12 cellular contexts compared by ENCODE assay signal in genomic region chr9:33814816-33815215, GRCh38. TPM values are rescaled to one million over a fixed set of nuclear protein-coding genes. Genes with fewer than 3 reads are reported as not detected.
A peak's percentile ranks its signal among the peaks of the same experiment; 100 is the strongest.
DNase-seq lines count a peak whose midpoint lies in the region; ATAC-seq and TF ChIP-seq lines count a peak whose summit lies in the region.
"Had no signal": no experiment of that assay in that cellular context is flagged by ENCODE, and none has a peak within 500 bp of the region (broad histone marks: within the 10 kb centered on the region; RNA-seq: fewer than 3 reads in every experiment).

No MANE protein-coding gene starts in this region.

- no peak overlapping the region for H3K4me3 ChIP-seq in tibial artery
- H3K4me3 ChIP-seq: mucosa of descending colon had no signal

- peaks cover 7% of the 10 kb centered on the region for H3K36me3 Mint-ChIP-seq in activated CD4-positive, alpha-beta memory T cell treated with anti-CD3 and anti-CD28 coated beads, Interleukin-2, amount 10 ng/mL, durations not matched to agents 7 days and 5 days (ENCODE audit: low read depth)
- H3K36me3 Mint-ChIP-seq in activated CD4-positive, alpha-beta memory T cell treated with anti-CD3 and anti-CD28 coated beads for 36 hours: peaks cover 4% of the 10 kb centered on the region
- no peaks in the 10 kb centered on the region for H3K36me3 Mint-ChIP-seq in T-helper 17 cell (ENCODE audit: low read depth)

- POLR2A ChIA-PET in activated CD4-positive, alpha-beta memory T cell treated with anti-CD3 and anti-CD28 coated beads, Interleukin-2, amount 10 ng/mL, durations not matched to agents 7 days and 5 days (lab: Charles Lee): interaction anchor here (1.4 kb wide), 1 partner anchor 234 kb away, joined by 12 read pairs; the partner anchor contains the start of gene UBAP2
- POLR2A ChIA-PET in activated CD4-positive, alpha-beta memory T cell treated with anti-CD3 and anti-CD28 coated beads for 36 hours (lab: Charles Lee): interaction anchor here (0.7 kb wide), 1 partner anchor 37 kb away, joined by 3 read pairs; no protein-coding TSS in a partner anchor

- H3K4me3 Mint-ChIP-seq in activated CD4-positive, alpha-beta memory T cell treated with anti-CD3 and anti-CD28 coated beads, Interleukin-2, amount 10 ng/mL, durations not matched to agents 7 days and 5 days: no peak overlapping the region
- no peak overlapping the region for H3K4me3 Mint-ChIP-seq in activated CD4-positive, alpha-beta memory T cell treated with anti-CD3 and anti-CD28 coated beads for 36 hours
- H3K4me3 Mint-ChIP-seq in T-helper 17 cell: peak overlapping the region; percentile 50

- DNase-seq in activated CD4-positive, alpha-beta memory T cell treated with anti-CD3 and anti-CD28 coated beads, Interleukin-2, amount 10 ng/mL, durations not matched to agents 7 days and 5 days: no peak
- no peak for DNase-seq in activated CD4-positive, alpha-beta memory T cell treated with anti-CD3 and anti-CD28 coated beads for 36 hours
- no peak for DNase-seq in T-helper 17 cell
- peak; percentile 26 for DNase-seq in kidney tubule cell (ENCODE audit: low spot score)
- DNase-seq in tibial artery: no peak
- no peak for DNase-seq in NK-92 (lab: John Stamatoyannopoulos, UW; ENCODE audit: unreplicated experiment)
- DNase-seq: AML-193, MM.1S had no signal

- peak overlapping the region; percentile 40 for H3K27ac Mint-ChIP-seq in activated CD4-positive, alpha-beta memory T cell treated with anti-CD3 and anti-CD28 coated beads, Interleukin-2, amount 10 ng/mL, durations not matched to agents 7 days and 5 days
- no peak overlapping the region for H3K27ac Mint-ChIP-seq in activated CD4-positive, alpha-beta memory T cell treated with anti-CD3 and anti-CD28 coated beads for 36 hours
- H3K27ac Mint-ChIP-seq in T-helper 17 cell: peak overlapping the region; percentile 93

- H3K4me1 Mint-ChIP-seq in activated CD4-positive, alpha-beta memory T cell treated with anti-CD3 and anti-CD28 coated beads, Interleukin-2, amount 10 ng/mL, durations not matched to agents 7 days and 5 days: peaks cover 47% of the 10 kb centered on the region
- peaks cover 35% of the 10 kb centered on the region for H3K4me1 Mint-ChIP-seq in activated CD4-positive, alpha-beta memory T cell treated with anti-CD3 and anti-CD28 coated beads for 36 hours (ENCODE audit: low read depth)
- H3K4me1 Mint-ChIP-seq in T-helper 17 cell: peaks cover 35% of the 10 kb centered on the region

- no peaks in the 10 kb centered on the region for H3K36me3 ChIP-seq in tibial artery

- H3K9me3 Mint-ChIP-seq in activated CD4-positive, alpha-beta memory T cell treated with anti-CD3 and anti-CD28 coated beads, Interleukin-2, amount 10 ng/mL, durations not matched to agents 7 days and 5 days: no peaks in the 10 kb centered on the region
- H3K9me3 Mint-ChIP-seq in activated CD4-positive, alpha-beta memory T cell treated with anti-CD3 and anti-CD28 coated beads for 36 hours: no peaks in the 10 kb centered on the region

- TF ChIP-seq CTCF in tibial artery (IDR thresholded peaks at IDR 0.05): no peak

- H3K27me3 Mint-ChIP-seq in activated CD4-positive, alpha-beta memory T cell treated with anti-CD3 and anti-CD28 coated beads, Interleukin-2, amount 10 ng/mL, durations not matched to agents 7 days and 5 days: peaks cover 19% of the 10 kb centered on the region
- H3K27me3 Mint-ChIP-seq in activated CD4-positive, alpha-beta memory T cell treated with anti-CD3 and anti-CD28 coated beads for 36 hours: no peaks in the 10 kb centered on the region
- peaks cover 5% of the 10 kb centered on the region for H3K27me3 Mint-ChIP-seq in T-helper 17 cell

- ATAC-seq in T-helper 17 cell (no peak), GM21360 (IDR thresholded peaks at IDR 0.05; ENCODE audit: unreplicated experiment) (no peak), HG03108 (IDR thresholded peaks at IDR 0.05; ENCODE audit: unreplicated experiment) (no peak)
- ATAC-seq: mucosa of descending colon had no signal

- CTCF ChIA-PET in activated CD4-positive, alpha-beta memory T cell treated with anti-CD3 and anti-CD28 coated beads, Interleukin-2, amount 10 ng/mL, durations not matched to agents 7 days and 5 days (lab: Charles Lee): interaction anchor here (0.7 to 4.5 kb wide), 10 partner anchors 22 to 503 kb away, joined by 3 to 43 read pairs (median 6); no protein-coding TSS in a partner anchor
- CTCF ChIA-PET in activated CD4-positive, alpha-beta memory T cell treated with anti-CD3 and anti-CD28 coated beads for 36 hours (lab: Charles Lee): interaction anchor here (1.0 to 6.5 kb wide), 13 partner anchors 10 to 565 kb away, joined by 3 to 97 read pairs (median 11); no protein-coding TSS in a partner anchor

- intact Hi-C loops in activated CD4-positive, alpha-beta memory T cell treated with anti-CD3 and anti-CD28 coated beads for 36 hours (cut with micrococcal nuclease): loop anchor here (2.0 to 5.0 kb wide), 4 partner anchors 107 to 648 kb away; partner anchors contain the start of genes B4GALT1 and DCAF12
- intact Hi-C loops in tibial artery (cut with DNase I; ENCODE audit: low total_unique reads): loop anchor here (5.0 kb wide), 2 partner anchors 37 to 232 kb away; partner anchors contain the start of gene UBAP2

- H3K9me3 ChIP-seq in T-helper 17 cell (ENCODE audit: control insufficient read depth, low read length, poor library complexity, severe bottlenecking) (no peaks in the 10 kb centered on the region), tibial artery (no peaks in the 10 kb centered on the region)
- H3K9me3 ChIP-seq: mucosa of descending colon had no signal

- peaks cover 0 to 30% (median 14%) of the 10 kb centered on the region in 4 donors for H3K4me1 ChIP-seq in tibial artery

- no peaks in the 10 kb centered on the region for H3K27me3 ChIP-seq in tibial artery

- peak overlapping the region; percentile 29 to 93 for H3K27ac ChIP-seq in tibial artery

RNA-seq across cellular contexts. Expression of gene UBE2R2, which starts 2.1 kb away (rescaled TPM):
- total RNA-seq in activated CD4-positive, alpha-beta memory T cell treated with anti-CD3 and anti-CD28 coated beads, Interleukin-2, amount 10 ng/mL, durations not matched to agents 7 days and 5 days: 10 to 100 TPM; 35.8 to 37.7 TPM
- total RNA-seq in activated CD4-positive, alpha-beta memory T cell treated with anti-CD3 and anti-CD28 coated beads for 36 hours: 10 to 100 TPM; 42.3 to 43.9 TPM
- total RNA-seq in T-helper 17 cell: 10 to 100 TPM; 26.2 to 27.4 TPM

RNA-seq across cellular contexts. Expression of gene PRSS3, which starts 19.5 kb away (rescaled TPM):
- total RNA-seq in activated CD4-positive, alpha-beta memory T cell treated with anti-CD3 and anti-CD28 coated beads, Interleukin-2, amount 10 ng/mL, durations not matched to agents 7 days and 5 days: not detected
- total RNA-seq in activated CD4-positive, alpha-beta memory T cell treated with anti-CD3 and anti-CD28 coated beads for 36 hours: not detected
- total RNA-seq in T-helper 17 cell: not detected
- total RNA-seq: SK-MEL-5 had no signal
